ENCODE assay signal across 24 cellular contexts in genomic region chr5:499233-500209, GRCh38.
"Had no signal": no experiment of that assay in that cellular context is flagged by ENCODE, and none has a peak within 500 bp of the region (broad histone marks: within the 10 kb centered on the region; RNA-seq: fewer than 3 reads in every experiment).

No MANE protein-coding gene starts in this region.

- H3K4me3 ChIP-seq: breast epithelium, dorsolateral prefrontal cortex, left lung, lung, ovary, prostate gland, spleen, thyroid gland, upper lobe of right lung had no signal

- H3K36me3 Mint-ChIP-seq: activated CD4-positive, alpha-beta memory T cell treated with anti-CD3 and anti-CD28 coated beads for 36 hours; activated naive CD8-positive, alpha-beta T cell treated with anti-CD3 and anti-CD28 coated beads, Interleukin-2, amount 10 ng/mL, durations not matched to agents 7 days and 5 days; naive thymus-derived CD8-positive, alpha-beta T cell had no signal

- DNase-seq: activated B cell treated with CpG ODN at 0.5 μM for 24 hours; activated CD4-positive, alpha-beta memory T cell treated with anti-CD3 and anti-CD28 coated beads for 36 hours; activated CD4-positive, alpha-beta T cell treated with anti-CD3 and anti-CD28 coated beads for 48 hours; activated effector memory CD4-positive, alpha-beta T cell treated with Interleukin-2 at 50 U/mL for 16 hours; activated naive CD4-positive, alpha-beta T cell treated with anti-CD3 and anti-CD28 coated beads for 36 hours; activated naive CD8-positive, alpha-beta T cell treated with anti-CD3 and anti-CD28 coated beads, Interleukin-2, amount 10 ng/mL, durations not matched to agents 7 days and 5 days; activated T-cell treated with anti-CD3 and anti-CD28 coated beads, Interleukin-2, amount 50 U/mL, for 48 hours; amniotic stem cell; dorsolateral prefrontal cortex; effector memory CD8-positive, alpha-beta T cell; foreskin melanocyte; kidney glomerular epithelial cell; left lung; naive thymus-derived CD8-positive, alpha-beta T cell; ovary; spleen; stimulated activated CD4-positive, alpha-beta T cell treated with anti-CD3 and anti-CD28 coated beads, Interleukin-4, amount 100 ng/mL, for 24 hours; stimulated activated naive CD4-positive, alpha-beta T cell treated with Interleukin-2 at 50 U/mL for 16 hours; thyroid gland; upper lobe of right lung had no signal

- H3K36me3 ChIP-seq: breast epithelium, left lung, ovary, prostate gland, spleen, thyroid gland, upper lobe of right lung had no signal

- H3K4me1 ChIP-seq: breast epithelium, left lung, prostate gland, upper lobe of right lung had no signal

- H3K27ac Mint-ChIP-seq: activated B cell treated with CpG ODN at 0.5 μM for 24 hours; activated CD4-positive, alpha-beta memory T cell treated with anti-CD3 and anti-CD28 coated beads for 36 hours; activated naive CD4-positive, alpha-beta T cell treated with anti-CD3 and anti-CD28 coated beads for 36 hours; activated naive CD8-positive, alpha-beta T cell treated with anti-CD3 and anti-CD28 coated beads, Interleukin-2, amount 10 ng/mL, durations not matched to agents 7 days and 5 days; effector memory CD8-positive, alpha-beta T cell; naive thymus-derived CD8-positive, alpha-beta T cell had no signal

- H3K9me3 Mint-ChIP-seq: activated CD4-positive, alpha-beta memory T cell treated with anti-CD3 and anti-CD28 coated beads for 36 hours; activated naive CD4-positive, alpha-beta T cell treated with anti-CD3 and anti-CD28 coated beads for 36 hours; activated naive CD8-positive, alpha-beta T cell treated with anti-CD3 and anti-CD28 coated beads, Interleukin-2, amount 10 ng/mL, durations not matched to agents 7 days and 5 days; central memory CD8-positive, alpha-beta T cell; effector memory CD8-positive, alpha-beta T cell; naive thymus-derived CD8-positive, alpha-beta T cell had no signal

- H3K4me3 Mint-ChIP-seq: activated B cell treated with CpG ODN at 0.5 μM for 24 hours; activated CD4-positive, alpha-beta memory T cell treated with anti-CD3 and anti-CD28 coated beads for 36 hours; activated naive CD4-positive, alpha-beta T cell treated with anti-CD3 and anti-CD28 coated beads for 36 hours; activated naive CD8-positive, alpha-beta T cell treated with anti-CD3 and anti-CD28 coated beads, Interleukin-2, amount 10 ng/mL, durations not matched to agents 7 days and 5 days; central memory CD8-positive, alpha-beta T cell; effector memory CD8-positive, alpha-beta T cell; naive thymus-derived CD8-positive, alpha-beta T cell had no signal

- H3K27ac ChIP-seq: breast epithelium, dorsolateral prefrontal cortex, left lung, ovary, prostate gland, spleen, thyroid gland, upper lobe of right lung had no signal

- H3K4me1 Mint-ChIP-seq: activated B cell treated with CpG ODN at 0.5 μM for 24 hours; activated naive CD8-positive, alpha-beta T cell treated with anti-CD3 and anti-CD28 coated beads, Interleukin-2, amount 10 ng/mL, durations not matched to agents 7 days and 5 days; central memory CD8-positive, alpha-beta T cell had no signal

- H3K27me3 ChIP-seq: ovary, thyroid gland had no signal
